Comparison of ENCODE assay signal across 8 cellular contexts in the genomic region with DNA sequence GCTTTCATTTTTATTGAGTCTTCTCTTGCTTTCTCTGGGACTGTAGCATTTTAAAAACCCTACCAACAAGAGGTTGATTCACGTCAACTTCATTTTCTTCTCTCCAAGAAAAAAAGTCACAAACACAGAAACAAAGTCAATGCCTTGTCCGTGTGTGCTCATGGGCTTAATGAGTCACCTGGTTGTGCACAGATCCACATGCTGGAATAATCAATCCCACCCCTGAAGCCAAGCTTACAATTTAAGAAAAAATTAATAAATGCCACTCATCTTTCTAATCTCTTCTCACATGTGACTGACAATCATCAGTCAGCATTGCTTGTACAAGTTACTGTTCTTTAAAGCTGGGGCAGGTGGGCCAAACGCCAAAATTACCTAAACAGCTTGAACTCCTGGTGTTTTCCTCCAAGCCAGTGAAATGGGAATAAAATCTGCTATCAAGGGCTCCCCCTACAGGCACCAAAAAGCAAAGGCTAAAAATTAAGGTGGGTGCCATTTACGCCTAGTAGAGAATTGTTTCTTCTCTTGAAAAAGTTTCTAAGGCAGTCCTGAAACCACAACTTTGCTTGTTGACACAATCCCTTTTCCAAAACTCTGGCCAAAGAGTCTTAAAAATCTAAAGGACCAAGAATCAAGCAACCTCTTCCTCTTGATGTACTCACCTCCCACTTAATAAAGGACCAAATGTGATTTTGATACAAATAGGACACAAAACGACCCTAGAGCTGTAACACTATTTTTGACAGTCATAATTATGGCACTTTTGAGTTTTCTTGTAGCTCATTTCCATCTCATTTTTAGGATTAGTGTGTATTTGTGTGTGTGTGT. TPM values are rescaled to one million over a fixed set of nuclear protein-coding genes. Genes with fewer than 3 reads are reported as not detected.
DNase-seq lines count a peak whose midpoint lies in the region; ATAC-seq, FAIRE-seq and TF ChIP-seq lines count a peak whose summit lies in the region.

No MANE protein-coding gene starts in this region.

- peaks cover 1% of the 10 kb centered on the region for H3K27me3 Mint-ChIP-seq in astrocyte (ENCODE audit: low read depth, unreplicated experiment)

- H3K4me1 ChIP-seq in astrocyte (ENCODE audit: insufficient read depth, low read length): peaks cover 7% of the 10 kb centered on the region
- H3K4me1 ChIP-seq in keratinocyte (ENCODE audit: control insufficient read depth, extremely low read depth, insufficient read depth, low read length): peaks cover 14% of the 10 kb centered on the region
- peaks cover 11% of the 10 kb centered on the region for H3K4me1 ChIP-seq in vagina

- H3K4me3 ChIP-seq in astrocyte (ENCODE audit: insufficient read depth, low read depth, low read length) (no peak overlapping the region), keratinocyte (ENCODE audit: control insufficient read depth in 2 of 3, extremely low read depth in 1 of 3, insufficient read depth in 2 of 3, low read depth in 1 of 3, low read length in 3 of 3) (no peak overlapping the region), vagina (no peak overlapping the region)

- TF ChIP-seq CTCF in AG09319 (IDR thresholded peaks at IDR 0.05; ENCODE audit: low read depth, low read length) (peak; percentile 77), astrocyte (IDR thresholded peaks at IDR 0.05; ENCODE audit: insufficient read depth, low read depth, low read length) (peak; percentile 94), keratinocyte (optimal IDR thresholded peaks at IDR 0.05 in 1 of 3, IDR thresholded peaks at IDR 0.05 in 1 of 3, conservative IDR thresholded peaks at IDR 0.05 in 1 of 3; ENCODE audit: extremely low read depth in 1 of 3, insufficient read depth in 2 of 3, low read length in 3 of 3) (peak; percentile 56 to 71 (median 62)), vagina (IDR thresholded peaks at IDR 0.05) (peak; percentile 28 to 61 (median 43))

- H3K27me3 ChIP-seq in astrocyte (ENCODE audit: insufficient read depth, low read length) (no peaks in the 10 kb centered on the region), keratinocyte (ENCODE audit: control insufficient read depth, extremely low read depth, insufficient read depth, low read length) (no peaks in the 10 kb centered on the region), vagina (no peaks in the 10 kb centered on the region)

- peaks cover 16% of the 10 kb centered on the region for H4K20me1 ChIP-seq in astrocyte (ENCODE audit: insufficient read depth, low read length)
- H4K20me1 ChIP-seq in keratinocyte (ENCODE audit: control insufficient read depth, extremely low read depth, insufficient read depth, low read length): no peaks in the 10 kb centered on the region

- H3K4me3 Mint-ChIP-seq in astrocyte (ENCODE audit: unreplicated experiment): no peak overlapping the region

- DNase-seq in AG09319 (ENCODE audit: extremely low read depth, low read depth) (no peak), GDM1 (lab: John Stamatoyannopoulos, UW) (peak; percentile 13), NCI-H2081 treated with DMSO at 0.1 percent for 48 hours (lab: John Stamatoyannopoulos, UW) (peak; percentile 17), astrocyte (ENCODE audit: low read depth) (peak; percentile 13), keratinocyte (ENCODE audit: low read depth, low spot score) (peak; percentile 19), vagina (ENCODE audit: extremely low spot score in 2 of 2) (no peak), putamen (ENCODE audit: low spot score) (no peak)

- peaks cover 2% of the 10 kb centered on the region for H3K4me1 Mint-ChIP-seq in astrocyte (ENCODE audit: low read depth, unreplicated experiment)

- H3K27ac ChIP-seq in astrocyte (ENCODE audit: low read depth, low read length) (no peak overlapping the region), keratinocyte (ENCODE audit: control insufficient read depth, insufficient read depth, low read length) (no peak overlapping the region), vagina (no peak overlapping the region)

- H3K9me3 Mint-ChIP-seq in astrocyte (ENCODE audit: unreplicated experiment): no peaks in the 10 kb centered on the region

- H2AFZ ChIP-seq in astrocyte (ENCODE audit: low read depth, low read length) (no peak overlapping the region), keratinocyte (ENCODE audit: control insufficient read depth, low read length) (no peak overlapping the region)

- H3K9ac ChIP-seq in astrocyte (ENCODE audit: low read length): no peak overlapping the region
- no peak overlapping the region for H3K9ac ChIP-seq in keratinocyte (ENCODE audit: control insufficient read depth, extremely low read depth, insufficient read depth, low read length)

- H3K79me2 ChIP-seq in astrocyte (ENCODE audit: insufficient read depth, low read length): no peaks in the 10 kb centered on the region
- H3K79me2 ChIP-seq in keratinocyte (ENCODE audit: control insufficient read depth, insufficient read depth, low read length): no peaks in the 10 kb centered on the region

- FAIRE-seq in astrocyte (lab: Jason Lieb, UNC) (peak; percentile 37), keratinocyte (lab: Jason Lieb, UNC) (peak; percentile 39)

- H3K36me3 Mint-ChIP-seq in astrocyte (ENCODE audit: low read depth, unreplicated experiment): peaks cover 2% of the 10 kb centered on the region

- no peaks in the 10 kb centered on the region for H3K36me3 ChIP-seq in astrocyte (ENCODE audit: insufficient read depth, low read length)
- H3K36me3 ChIP-seq in keratinocyte (ENCODE audit: control insufficient read depth in 2 of 2, extremely low read depth in 1 of 2, insufficient read depth in 2 of 2, low read length in 2 of 2): peaks cover 0 to 6% of the 10 kb centered on the region in 2 experiments
- H3K36me3 ChIP-seq in vagina: peaks cover 0 to 9% of the 10 kb centered on the region in 2 donors

- H3K27ac Mint-ChIP-seq in astrocyte (ENCODE audit: unreplicated experiment): no peak overlapping the region

- intact Hi-C loops in vagina (cut with DNase I): loop anchor here (5.0 kb wide), 1 partner anchor 189 kb away; no protein-coding TSS in a partner anchor

- peak overlapping the region; percentile 5 for H3K4me2 ChIP-seq in astrocyte (ENCODE audit: low read length)
- H3K4me2 ChIP-seq in keratinocyte (ENCODE audit: control insufficient read depth, extremely low read depth, insufficient read depth, low read depth, low read length): no peak overlapping the region

- dilution Hi-C loops in keratinocyte (cut with MboI; ENCODE audit: extremely low pct_ligation_motif_present, low sequenced_read_pairs): no loop called here

- H3K9me1 ChIP-seq in keratinocyte (ENCODE audit: control insufficient read depth, extremely low read depth, insufficient read depth, low read length): no peaks in the 10 kb centered on the region

- no peak for ATAC-seq in GM19328 (IDR thresholded peaks at IDR 0.05; ENCODE audit: unreplicated experiment)

- H3K9me3 ChIP-seq in astrocyte (ENCODE audit: insufficient read depth, low read depth, low read length) (no peaks in the 10 kb centered on the region), keratinocyte (ENCODE audit: control insufficient read depth, low read depth, low read length) (no peaks in the 10 kb centered on the region), vagina (no peaks in the 10 kb centered on the region)

- TF ChIP-seq POLR2A in vagina (IDR thresholded peaks at IDR 0.05): no peak

RNA-seq across cellular contexts. Expression of gene TRMO, which starts 21.3 kb away (rescaled TPM):
- total RNA-seq in astrocyte (8.5 and 8.8 TPM in 2 replicates), vagina (27.7 TPM)
- 13.9 to 19.4 TPM (median 17.0 TPM) in 3 replicates for polyA plus RNA-seq in keratinocyte
- polyA plus RNA-seq in keratinocyte (2011; ENCODE audit: low read depth): 13.0 TPM
- 10.3 and 22.5 TPM in 2 replicates for polyA plus RNA-seq in keratinocyte (2011; cell fraction: cytosol; rRNA removed)
- polyA plus RNA-seq in keratinocyte (2011; cell fraction: nucleus; rRNA removed): 21.1 and 22.6 TPM in 2 replicates
- polyA plus RNA-seq in keratinocyte (2012; ENCODE audit: low replicate concordance): 9.4 and 11.3 TPM in 2 replicates
- 6.7 to 13.3 TPM (median 6.7 TPM) in 3 replicates for polyA minus RNA-seq in keratinocyte
- polyA minus RNA-seq in keratinocyte (2011; cell fraction: cytosol; rRNA and poly(A)+ RNA removed): 5.9 TPM
- polyA minus RNA-seq in keratinocyte (2011; cell fraction: nucleus; rRNA and poly(A)+ RNA removed): 5.5 and 9.4 TPM in 2 replicates

RNA-seq across cellular contexts. Expression of gene HEMGN, which starts 37.0 kb away (rescaled TPM):
- total RNA-seq in astrocyte (not detected in 2 replicates), vagina (not detected)
- polyA plus RNA-seq in keratinocyte: 0.02 TPM in 1 of 3 replicates, not detected in the others
- not detected for polyA plus RNA-seq in keratinocyte (2011; ENCODE audit: low read depth)
- not detected in 2 replicates for polyA plus RNA-seq in keratinocyte (2011; cell fraction: cytosol; rRNA removed)
- not detected in 2 replicates for polyA plus RNA-seq in keratinocyte (2011; cell fraction: nucleus; rRNA removed)
- polyA plus RNA-seq in keratinocyte (2012; ENCODE audit: low replicate concordance): not detected in 2 replicates
- polyA minus RNA-seq in keratinocyte: not detected in 3 replicates
- not detected for polyA minus RNA-seq in keratinocyte (2011; cell fraction: cytosol; rRNA and poly(A)+ RNA removed)
- polyA minus RNA-seq in keratinocyte (2011; cell fraction: nucleus; rRNA and poly(A)+ RNA removed): not detected in 2 replicates

RNA-seq across cellular contexts. Expression of gene FOXE1, which starts 47.9 kb away (rescaled TPM):
- 0.07 and 0.45 TPM in 2 replicates for total RNA-seq in astrocyte
- polyA plus RNA-seq in keratinocyte: 0.97 to 1.9 TPM (median 1.1 TPM) in 3 replicates
- 2.5 TPM for polyA plus RNA-seq in keratinocyte (2011; ENCODE audit: low read depth)
- 1.1 and 1.4 TPM in 2 replicates for polyA plus RNA-seq in keratinocyte (2011; cell fraction: cytosol; rRNA removed)
- polyA plus RNA-seq in keratinocyte (2011; cell fraction: nucleus; rRNA removed): 3.1 and 4.7 TPM in 2 replicates
- polyA plus RNA-seq in keratinocyte (2012; ENCODE audit: low replicate concordance): 1.9 and 2.1 TPM in 2 replicates
- 0.58 to 1.0 TPM (median 0.92 TPM) in 3 replicates for polyA minus RNA-seq in keratinocyte
- 3.6 TPM for polyA minus RNA-seq in keratinocyte (2011; cell fraction: cytosol; rRNA and poly(A)+ RNA removed)
- polyA minus RNA-seq in keratinocyte (2011; cell fraction: nucleus; rRNA and poly(A)+ RNA removed): 3.6 and 5.1 TPM in 2 replicates
- 7.9 TPM for total RNA-seq in vagina

Comparison
In these comparisons a context has a peak if more than half of its experiments do, and no peak if none do; other contexts are left out.
1. DNase-seq: peak in GDM1 (single experiment), NCI-H2081 treated with DMSO at 0.1 percent for 48 hours (single experiment), astrocyte (single experiment) and keratinocyte (single experiment); none in AG09319 (single experiment), vagina (0 of 2) and putamen (single experiment).
2. CTCF ChIP-seq: peak in every context shown above with its lines; median percentile 94 in astrocyte; 77 in AG09319; 62 in keratinocyte; 43 in vagina.